In the genomic region with DNA sequence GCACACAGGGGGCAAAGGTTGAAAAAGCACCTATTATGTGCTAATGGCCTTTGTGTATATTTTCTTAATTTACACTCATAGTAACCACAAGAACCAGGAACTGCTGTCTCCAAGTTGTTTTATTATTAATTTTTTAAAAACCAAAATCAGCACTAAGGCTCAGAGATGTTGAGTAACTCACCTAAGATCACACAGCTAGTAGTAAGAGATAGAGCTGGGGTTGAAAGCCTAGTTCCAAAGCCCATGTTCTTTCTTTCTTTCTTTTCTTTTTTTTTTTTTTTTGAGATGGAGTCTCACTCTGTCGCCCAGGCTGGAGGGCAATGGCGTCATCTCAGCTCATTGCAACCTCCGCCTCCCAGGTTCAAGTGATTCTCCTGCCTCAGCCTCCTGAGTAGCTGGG, we compare ENCODE assay signal across 30 cellular contexts.
"Had no signal": no experiment of that assay in that cellular context is flagged by ENCODE, and none has a peak within 500 bp of the region (broad histone marks: within the 10 kb centered on the region; RNA-seq: fewer than 3 reads in every experiment).

No MANE protein-coding gene starts in this region.

- H3K4me3 Mint-ChIP-seq: activated CD4-positive, alpha-beta T cell treated with anti-CD3 and anti-CD28 coated beads, Interleukin-2, amount 10 ng/mL, durations not matched to agents 7 days and 5 days; activated CD8-positive, alpha-beta T cell treated with anti-CD3 and anti-CD28 coated beads for 36 hours; activated naive CD8-positive, alpha-beta T cell; activated T-cell treated with anti-CD3 and anti-CD28 coated beads, Interleukin-2, amount 50 U/mL, for 4 hours; activated T-helper 17 cell treated with anti-CD3 and anti-CD28 coated beads, Interleukin-2, amount 50 U/mL, for 72 hours; central memory CD8-positive, alpha-beta T cell; dendritic cell treated with granulocyte-macrophage colony-stimulating factor and Interleukin-4, amounts not matched to agents 40 ng/mL and 50 ng/mL, for 4 days; endodermal cell; T-helper 17 cell; T-helper 2 cell treated with Interferon-gamma antibody and Interleukin-4, amounts not matched to agents 5 μg/mL and 100 μg/mL, for 36 hours had no signal

- ATAC-seq: activated CD8-positive, alpha-beta T cell treated with anti-CD3 and anti-CD28 coated beads for 36 hours; activated T-cell treated with anti-CD3 and anti-CD28 coated beads, Interleukin-2, amount 50 U/mL, for 4 hours; activated T-helper 17 cell treated with anti-CD3 and anti-CD28 coated beads, Interleukin-2, amount 50 U/mL, for 72 hours; esophagus mucosa; T-helper 17 cell had no signal

- H3K27ac Mint-ChIP-seq: activated CD4-positive, alpha-beta T cell treated with anti-CD3 and anti-CD28 coated beads, Interleukin-2, amount 10 ng/mL, durations not matched to agents 7 days and 5 days; dendritic cell treated with granulocyte-macrophage colony-stimulating factor and Interleukin-4, amounts not matched to agents 40 ng/mL and 50 ng/mL, for 4 days; endodermal cell; T-helper 2 cell treated with Interferon-gamma antibody and Interleukin-4, amounts not matched to agents 5 μg/mL and 100 μg/mL, for 36 hours had no signal

- H3K9me3 Mint-ChIP-seq: activated CD4-positive, alpha-beta T cell treated with anti-CD3 and anti-CD28 coated beads, Interleukin-2, amount 10 ng/mL, durations not matched to agents 7 days and 5 days; activated CD8-positive, alpha-beta T cell treated with anti-CD3 and anti-CD28 coated beads for 36 hours; activated T-cell treated with anti-CD3 and anti-CD28 coated beads, Interleukin-2, amount 50 U/mL, for 4 hours; activated T-helper 17 cell treated with anti-CD3 and anti-CD28 coated beads, Interleukin-2, amount 50 U/mL, for 72 hours; central memory CD8-positive, alpha-beta T cell; dendritic cell treated with granulocyte-macrophage colony-stimulating factor and Interleukin-4, amounts not matched to agents 40 ng/mL and 50 ng/mL, for 4 days; endodermal cell; T-helper 2 cell treated with Interferon-gamma antibody and Interleukin-4, amounts not matched to agents 5 μg/mL and 100 μg/mL, for 36 hours had no signal

- H3K27me3 Mint-ChIP-seq: activated CD4-positive, alpha-beta T cell treated with anti-CD3 and anti-CD28 coated beads, Interleukin-2, amount 10 ng/mL, durations not matched to agents 7 days and 5 days; activated CD8-positive, alpha-beta T cell treated with anti-CD3 and anti-CD28 coated beads for 36 hours; activated naive CD8-positive, alpha-beta T cell; activated T-helper 17 cell treated with anti-CD3 and anti-CD28 coated beads, Interleukin-2, amount 50 U/mL, for 72 hours; dendritic cell treated with granulocyte-macrophage colony-stimulating factor and Interleukin-4, amounts not matched to agents 40 ng/mL and 50 ng/mL, for 4 days; T-helper 17 cell had no signal

- DNase-seq: activated CD4-positive, alpha-beta T cell treated with anti-CD3 and anti-CD28 coated beads for 1 hour; activated CD4-positive, alpha-beta T cell treated with anti-CD3 and anti-CD28 coated beads for 4 hours; activated CD4-positive, alpha-beta T cell treated with anti-CD3 and anti-CD28 coated beads, Interleukin-2, amount 10 ng/mL, durations not matched to agents 7 days and 5 days; activated CD4-positive, alpha-beta T cell treated with anti-CD3 and anti-CD28 coated beads, Interleukin-2, amount 50 U/mL, for 4 hours; activated CD4-positive, CD25-positive, alpha-beta regulatory T cell; activated CD8-positive, alpha-beta memory T cell treated with anti-CD3 and anti-CD28 coated beads for 24 hours; activated CD8-positive, alpha-beta T cell treated with anti-CD3 and anti-CD28 coated beads for 36 hours; activated effector memory CD4-positive, alpha-beta T cell treated with Interleukin-2 at 50 U/mL for 16 hours; activated gamma-delta T cell treated with Interleukin-2 at 50 U/mL for 16 hours; activated naive CD4-positive, alpha-beta T cell treated with anti-CD3 and anti-CD28 coated beads, Interleukin-2, amount 50 U/mL, for 16 hours; activated naive CD4-positive, alpha-beta T cell treated with Interleukin-2 at 50 U/mL for 16 hours; activated T-cell treated with anti-CD3 and anti-CD28 coated beads, Interleukin-2, amount 50 U/mL, for 4 hours; amniotic stem cell; anterior cingulate cortex; brain microvascular endothelial cell; dorsolateral prefrontal cortex; effector memory CD4-positive, alpha-beta T cell; endodermal cell; foreskin fibroblast; T-helper 17 cell had no signal

- H3K36me3 ChIP-seq: brain microvascular endothelial cell had no signal

- H3K27me3 ChIP-seq: brain microvascular endothelial cell had no signal

- FAIRE-seq: astrocyte, bronchial epithelial cell, frontal cortex had no signal

- H3K27ac ChIP-seq: brain microvascular endothelial cell, coronary artery, dorsolateral prefrontal cortex had no signal

- H3K4me3 ChIP-seq: coronary artery, dorsolateral prefrontal cortex had no signal
